In the genomic region with DNA sequence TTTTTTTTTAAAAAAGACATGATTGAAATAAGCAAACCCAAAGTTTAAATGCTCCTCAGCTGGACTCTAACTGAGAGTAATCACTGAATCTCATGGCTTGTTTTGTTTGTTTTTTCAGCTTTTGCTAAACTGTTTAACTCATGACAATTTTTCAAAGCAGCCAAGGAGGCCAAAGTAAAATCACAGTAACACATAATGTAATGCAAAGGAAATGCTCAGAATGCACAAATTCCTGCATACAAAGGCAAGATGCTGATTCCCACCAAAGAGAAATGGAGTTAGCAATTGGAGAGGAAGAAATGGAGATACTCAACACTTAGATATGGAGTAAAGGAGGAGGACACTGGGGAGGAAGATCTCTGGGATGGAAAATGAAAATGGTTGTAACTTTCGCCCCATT, we compare ENCODE assay signal across 18 cellular contexts.
DNase-seq lines count a peak whose midpoint lies in the region; ATAC-seq, FAIRE-seq and TF ChIP-seq lines count a peak whose summit lies in the region.
"Had no signal": no experiment of that assay in that cellular context is flagged by ENCODE, and none has a peak within 500 bp of the region (broad histone marks: within the 10 kb centered on the region; RNA-seq: fewer than 3 reads in every experiment).

No MANE protein-coding gene starts in this region.

- no peaks in the 10 kb centered on the region for H3K79me2 ChIP-seq in H9 (ENCODE audit: insufficient read depth, low read length)

- H4K8ac ChIP-seq in H9 (replicated peaks; ENCODE audit: insufficient read length, low read depth, low read length): no peak overlapping the region

- POLR2A ChIA-PET in CD8-positive, alpha-beta T cell (lab: Charles Lee): no interaction called here

- intact Hi-C loops in CD8-positive, alpha-beta T cell (cut with DNase I, micrococcal nuclease): no loop called here
- intact Hi-C loops in left cardiac atrium (cut with DNase I): no loop called here

- no peaks in the 10 kb centered on the region for H3K23me2 ChIP-seq in H9 (ENCODE audit: insufficient read length, low read depth, low read length, poor library complexity, severe bottlenecking)

- H4K5ac ChIP-seq in H9 (ENCODE audit: insufficient read length, low read depth, low read length): no peak overlapping the region

- no peak overlapping the region for H3K4ac ChIP-seq in H9 (ENCODE audit: low read depth, low read length)

- no peaks in the 10 kb centered on the region for H3K79me1 ChIP-seq in H9 (ENCODE audit: insufficient read depth, low read depth, low read length, poor library complexity, severe bottlenecking)

- H3K9me3 ChIP-seq in H9 (ENCODE audit: control insufficient read depth, low read depth, low read length): no peaks in the 10 kb centered on the region
- H3K9me3 ChIP-seq in CD8-positive, alpha-beta T cell (ENCODE audit: low read length): no peaks in the 10 kb centered on the region

- H3K4me3 Mint-ChIP-seq in H9 (no peak overlapping the region), osteocyte (ENCODE audit: unreplicated experiment) (no peak overlapping the region)
- no peak overlapping the region for H3K4me3 Mint-ChIP-seq in CD8-positive, alpha-beta T cell
- H3K4me3 Mint-ChIP-seq: B cell; CD4-positive, alpha-beta T cell; IgD-negative memory B cell had no signal

- no peak overlapping the region for H3K23ac ChIP-seq in H9 (ENCODE audit: insufficient read length, low read depth, low read length)

- H3K27ac Mint-ChIP-seq in H9 (peak overlapping the region in 2 of 3 experiments; percentile 1 to 26; a peak in 2 of 7 replicates), osteocyte (ENCODE audit: unreplicated experiment) (peak overlapping the region; percentile 1)
- no peak overlapping the region for H3K27ac Mint-ChIP-seq in CD8-positive, alpha-beta T cell
- H3K27ac Mint-ChIP-seq: B cell; CD4-positive, alpha-beta T cell; IgD-negative memory B cell had no signal

- H3K4me1 Mint-ChIP-seq in H9 (peaks cover 6 to 8% of the 10 kb centered on the region in 2 experiments), osteocyte (ENCODE audit: unreplicated experiment) (peaks cover 14% of the 10 kb centered on the region)
- H3K4me1 Mint-ChIP-seq in CD8-positive, alpha-beta T cell (ENCODE audit: low read depth): no peaks in the 10 kb centered on the region
- H3K4me1 Mint-ChIP-seq: B cell, IgD-negative memory B cell had no signal

- H3K9ac ChIP-seq in H9 (ENCODE audit: extremely low read depth, insufficient read length, low read length): no peak overlapping the region

- no peaks in the 10 kb centered on the region for H4K20me1 ChIP-seq in H9 (ENCODE audit: control insufficient read depth, insufficient read depth, insufficient read length)

- peak; percentile 13 for FAIRE-seq in islet of Langerhans (lab: Jason Lieb, UNC)
- FAIRE-seq: GM12878, GM18507 had no signal

- H2BK5ac ChIP-seq in H9 (ENCODE audit: insufficient read length, low read length): no peak overlapping the region

- H3K27ac ChIP-seq in H9 (ENCODE audit: insufficient read length, low read depth, low read length): no peak overlapping the region
- no peak overlapping the region for H3K27ac ChIP-seq in CD8-positive, alpha-beta T cell (ENCODE audit: low read depth, low read length)
- H3K27ac ChIP-seq: HL-60 had no signal

- WGBS in H9 (ENCODE audit: extremely low coverage, insufficient read length, low lambda C conversion rate): no CpG with 5 or more reads among the region's 1 CpG

- TF ChIP-seq CTCF in H9 (conservative IDR thresholded peaks at IDR 0.05) (no peak), choroid plexus epithelial cell (conservative IDR thresholded peaks at IDR 0.05; ENCODE audit: low read depth, low read length) (no peak), osteocyte (IDR thresholded peaks at IDR 0.05) (no peak)
- TF ChIP-seq CTCF in CD8-positive, alpha-beta T cell (IDR thresholded peaks at IDR 0.05): no peak

- no peak overlapping the region for H3K56ac ChIP-seq in H9 (ENCODE audit: insufficient read length, low read depth, low read length)

- no peaks in the 10 kb centered on the region for H3K9me3 Mint-ChIP-seq in H9
- no peaks in the 10 kb centered on the region for H3K9me3 Mint-ChIP-seq in osteocyte (ENCODE audit: unreplicated experiment)
- H3K9me3 Mint-ChIP-seq in CD8-positive, alpha-beta T cell: no peaks in the 10 kb centered on the region
- H3K9me3 Mint-ChIP-seq: CD4-positive, alpha-beta T cell; IgD-negative memory B cell had no signal

- H2AK5ac ChIP-seq in H9 (ENCODE audit: insufficient read length, low read length): no peak overlapping the region

- H3K4me2 ChIP-seq in H9 (ENCODE audit: insufficient read depth, insufficient read length, low read length): no peak overlapping the region

- no peaks in the 10 kb centered on the region for H3K36me3 ChIP-seq in CD8-positive, alpha-beta T cell (ENCODE audit: insufficient read depth, low read length)

- H2BK15ac ChIP-seq in H9 (ENCODE audit: low read depth, low read length): no peak overlapping the region

- no peak overlapping the region for H4K91ac ChIP-seq in H9 (ENCODE audit: insufficient read length, low read depth, low read length)

- no peak for DNase-seq in H9
- DNase-seq in choroid plexus epithelial cell (ENCODE audit: low read depth): peak; percentile 19
- DNase-seq in osteocyte (ENCODE audit: extremely low spot score, unreplicated experiment): no peak
- DNase-seq in CD8-positive, alpha-beta T cell: no peak
- no peak for DNase-seq in left cardiac atrium
- no peak for DNase-seq in NCI-H510A treated with DMSO at 0.1 percent for 48 hours (lab: John Stamatoyannopoulos, UW)
- DNase-seq: ACHN; C1 segment of cervical spinal cord; CD4-positive, alpha-beta T cell; DMS79; GOT3; HCEC 1CT had no signal

- CTCF ChIA-PET in CD8-positive, alpha-beta T cell (lab: Charles Lee): no interaction called here

- no peak overlapping the region for H2BK120ac ChIP-seq in H9 (ENCODE audit: low read depth, low read length, poor library complexity, severe bottlenecking)

- no peaks in the 10 kb centered on the region; the same call in 1 of the 2 replicates for H3K4me1 ChIP-seq in H9 (ENCODE audit: insufficient read depth, low read length)
- H3K4me1 ChIP-seq in CD8-positive, alpha-beta T cell (ENCODE audit: insufficient read depth, low read length): no peaks in the 10 kb centered on the region

- no peak for ATAC-seq in CD8-positive, alpha-beta T cell
- no peak for ATAC-seq in left cardiac atrium
- ATAC-seq: GM12878 had no signal

- no peak overlapping the region for H2AFZ ChIP-seq in H9 (ENCODE audit: low read length)

- no peak overlapping the region for H3T11ph ChIP-seq in H9 (ENCODE audit: low read length)

- H3K4me3 ChIP-seq in choroid plexus epithelial cell (ENCODE audit: low read depth, low read length): no peak overlapping the region
- H3K4me3 ChIP-seq in CD8-positive, alpha-beta T cell (ENCODE audit: low read depth, low read length): no peak overlapping the region
- H3K4me3 ChIP-seq: GM12878 had no signal

- H3K36me3 Mint-ChIP-seq in H9 (ENCODE audit: insufficient read depth in 1 of 3, low read depth in 3 of 3) (no peaks in the 10 kb centered on the region; a peak in 1 of 7 replicates), osteocyte (ENCODE audit: unreplicated experiment) (no peaks in the 10 kb centered on the region)
- H3K36me3 Mint-ChIP-seq in CD8-positive, alpha-beta T cell: no peaks in the 10 kb centered on the region
- H3K36me3 Mint-ChIP-seq: IgD-negative memory B cell had no signal

- H3K27me3 Mint-ChIP-seq in H9 (ENCODE audit: low read depth) (no peaks in the 10 kb centered on the region), osteocyte (ENCODE audit: unreplicated experiment) (peaks cover 2% of the 10 kb centered on the region)
- no peaks in the 10 kb centered on the region for H3K27me3 Mint-ChIP-seq in CD8-positive, alpha-beta T cell (ENCODE audit: low read depth)
- H3K27me3 Mint-ChIP-seq: B cell; CD4-positive, alpha-beta T cell; IgD-negative memory B cell had no signal

- no peak overlapping the region for H3K18ac ChIP-seq in H9 (ENCODE audit: insufficient read length, low read depth, low read length)

- no peak overlapping the region for H3K14ac ChIP-seq in H9 (ENCODE audit: insufficient read depth, low read length)

- H2BK12ac ChIP-seq in H9 (ENCODE audit: insufficient read length, low read depth, low read length): no peak overlapping the region

- no peak overlapping the region for H2BK20ac ChIP-seq in H9 (ENCODE audit: low read depth, low read length, poor library complexity, severe bottlenecking)

- no peaks in the 10 kb centered on the region for H3K27me3 ChIP-seq in H9 (ENCODE audit: insufficient read depth, low read length)
- no peaks in the 10 kb centered on the region for H3K27me3 ChIP-seq in CD8-positive, alpha-beta T cell (ENCODE audit: insufficient read depth, low read length)
